Comparison of ENCODE assay signal across 11 cellular contexts in the genomic region with DNA sequence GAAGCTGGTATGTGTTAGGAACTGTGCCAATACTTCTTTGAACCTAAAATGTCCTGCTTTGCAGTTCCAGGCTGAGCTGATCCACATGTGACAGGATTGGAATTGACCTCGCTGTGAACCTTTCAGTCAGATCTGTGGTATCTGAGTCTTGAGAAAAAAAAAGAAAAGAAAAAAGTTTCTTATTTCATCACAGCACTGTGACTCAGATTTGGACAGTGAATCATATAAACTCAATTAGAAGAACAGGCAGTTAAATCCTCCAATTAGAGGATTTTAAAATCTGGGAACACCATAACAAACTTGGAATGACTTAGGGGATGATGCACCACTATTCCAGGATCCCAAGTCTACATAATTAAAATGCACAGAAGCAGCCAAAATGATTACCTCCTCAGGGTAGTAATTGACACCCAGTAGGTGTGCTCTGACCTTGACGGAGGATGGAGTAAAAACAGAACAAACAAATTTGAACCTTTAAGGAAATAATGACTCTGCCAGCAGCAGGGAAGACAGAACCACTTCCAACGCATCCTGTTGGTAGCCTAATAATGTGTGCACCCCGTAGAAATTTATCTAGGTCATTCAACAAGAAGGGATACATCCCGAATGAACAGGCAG. TPM values are rescaled to one million over a fixed set of nuclear protein-coding genes. Genes with fewer than 3 reads are reported as not detected.
A peak's percentile ranks its signal among the peaks of the same experiment; 100 is the strongest.
DNase-seq lines count a peak whose midpoint lies in the region; ATAC-seq and TF ChIP-seq lines count a peak whose summit lies in the region.
"Had no signal": no experiment of that assay in that cellular context is flagged by ENCODE, and none has a peak within 500 bp of the region (broad histone marks: within the 10 kb centered on the region; RNA-seq: fewer than 3 reads in every experiment).

No MANE protein-coding gene starts in this region.

- no peaks in the 10 kb centered on the region for H3K36me3 ChIP-seq in Peyer's patch
- H3K36me3 ChIP-seq: tibial artery had no signal

- H3K27me3 ChIP-seq in Peyer's patch, result no peaks in the 10 kb centered on the region
- H3K27me3 ChIP-seq: tibial artery had no signal

- TF ChIP-seq CTCF in AG04449 (IDR thresholded peaks at IDR 0.05; ENCODE audit: insufficient read depth, low read length, missing control alignments) (no peak), brain (conservative IDR thresholded peaks at IDR 0.05) (no peak), Peyer's patch (IDR thresholded peaks at IDR 0.05) (no peak)

- peaks cover 0 to 11% (median 0%) of the 10 kb centered on the region in 5 experiments for H3K9me3 Mint-ChIP-seq in brain
- H3K9me3 Mint-ChIP-seq: activated CD4-positive, alpha-beta T cell treated with anti-CD3 and anti-CD28 coated beads, Interleukin-2, amount 10 ng/mL, durations not matched to agents 7 days and 5 days had no signal

- no peak for TF ChIP-seq POLR2A in Peyer's patch (IDR thresholded peaks at IDR 0.05)

- H3K4me1 ChIP-seq in Peyer's patch, result peaks cover 0 to 13% (median 2%) of the 10 kb centered on the region in 4 donors

- H3K27me3 Mint-ChIP-seq in brain, result peaks cover 2% of the 10 kb centered on the region

- DNase-seq in AG04449 (ENCODE audit: low read depth, low spot score) (peak; percentile 77), HT-29 (ENCODE audit: low spot score) (peak; percentile 20), kidney tubule cell (ENCODE audit: low spot score) (peak; percentile 93), activated gamma-delta T cell (lab: John Stamatoyannopoulos, UW) (no peak), Peyer's patch (no peak)
- no peak for DNase-seq in stimulated activated CD4-positive, alpha-beta T cell treated with anti-CD3 and anti-CD28 coated beads, Interleukin-2, amount 100 ng/mL, for 48 hours
- DNase-seq: activated CD4-positive, alpha-beta T cell treated with anti-CD3 and anti-CD28 coated beads, Interleukin-2, amount 10 ng/mL, durations not matched to agents 7 days and 5 days; NCI-H1694 treated with DMSO at 0.1 percent for 48 hours had no signal

- peak overlapping the region; percentile 63 to 94 (median 91) for H3K27ac Mint-ChIP-seq in brain
- H3K27ac Mint-ChIP-seq: activated CD4-positive, alpha-beta T cell treated with anti-CD3 and anti-CD28 coated beads, Interleukin-2, amount 10 ng/mL, durations not matched to agents 7 days and 5 days had no signal

- peak overlapping the region in 2 of 5 experiments; percentile 5 to 29 for H3K4me3 Mint-ChIP-seq in brain
- H3K4me3 Mint-ChIP-seq: activated CD4-positive, alpha-beta T cell treated with anti-CD3 and anti-CD28 coated beads, Interleukin-2, amount 10 ng/mL, durations not matched to agents 7 days and 5 days had no signal

- peaks cover 34% of the 10 kb centered on the region for H3K4me1 Mint-ChIP-seq in brain
- H3K4me1 Mint-ChIP-seq: activated CD4-positive, alpha-beta T cell treated with anti-CD3 and anti-CD28 coated beads, Interleukin-2, amount 10 ng/mL, durations not matched to agents 7 days and 5 days had no signal

- no peaks in the 10 kb centered on the region for H3K9me3 ChIP-seq in Peyer's patch
- H3K9me3 ChIP-seq: tibial artery had no signal

- POLR2A ChIA-PET in AG04449 (lab: Yijun Ruan, JAX), result no interaction called here

- H3K36me3 Mint-ChIP-seq in brain, result no peaks in the 10 kb centered on the region

- CTCF ChIA-PET in AG04449 (lab: Yijun Ruan, JAX), result interaction anchor here (1.0 kb wide), 1 partner anchor 11 kb away, joined by 3 read pairs; no protein-coding TSS in a partner anchor

- no peak overlapping the region for H3K4me3 ChIP-seq in AG04449 (ENCODE audit: low read depth, low read length)
- no peak overlapping the region for H3K4me3 ChIP-seq in Peyer's patch
- H3K4me3 ChIP-seq: tibial artery had no signal

- ATAC-seq in GM21576 (IDR thresholded peaks at IDR 0.05; ENCODE audit: unreplicated experiment), result no peak

- H3K27ac ChIP-seq in Peyer's patch, result peak overlapping the region in 2 of 4 donors; percentile 70 to 89

RNA-seq across cellular contexts. Expression of gene RAI14, which starts 57.8 kb away (rescaled TPM):
- total RNA-seq in HT-29 (2014; rRNA removed; shearing (Covaris generic)), result 27.2 and 36.3 TPM in 2 replicates
- 13.1 TPM for polyA plus RNA-seq in brain (ENCODE audit: insufficient read depth, low read depth, low replicate concordance)
- total RNA-seq in Peyer's patch, result 100 to 1,000 TPM in 1 of 4 donors, 1 to 10 TPM in 3; 5.0 to 182 (median 6.4) TPM

Comparison
In these comparisons a context has a peak if more than half of its experiments do, and no peak if none do; other contexts are left out.
1. DNase-seq: peak in AG04449 (single experiment), HT-29 (single experiment) and kidney tubule cell (single experiment); none in activated gamma-delta T cell (single experiment), stimulated activated CD4-positive, alpha-beta T cell treated with anti-CD3 and anti-CD28 coated beads, Interleukin-2, amount 100 ng/mL, for 48 hours (0 of 2) and Peyer's patch (0 of 3).